ENCODE assay signal across 26 cellular contexts in the genomic region with DNA sequence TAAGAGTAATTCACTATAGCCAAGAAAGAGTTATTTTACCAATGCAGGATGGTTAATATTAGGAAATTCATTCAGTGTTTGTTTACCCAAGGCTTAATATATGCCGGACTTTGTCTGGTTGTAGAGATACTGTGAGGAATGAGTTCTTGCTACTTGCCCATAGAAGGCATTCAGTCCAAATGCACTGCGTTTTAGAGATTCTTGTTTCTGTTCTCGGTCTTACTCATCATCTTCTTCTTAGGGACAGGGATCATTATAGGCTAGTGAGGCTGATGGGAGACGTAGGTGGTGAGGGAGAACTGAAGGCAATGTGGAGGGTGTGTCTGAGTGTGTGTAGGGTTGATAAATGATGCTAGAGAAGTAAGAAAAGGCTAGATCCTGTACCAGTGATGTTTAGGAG.
"Had no signal": no experiment of that assay in that cellular context is flagged by ENCODE, and none has a peak within 500 bp of the region (broad histone marks: within the 10 kb centered on the region; RNA-seq: fewer than 3 reads in every experiment).

No MANE protein-coding gene starts in this region.

- ATAC-seq: left lung; naive thymus-derived CD4-positive, alpha-beta T cell; stimulated activated naive CD8-positive, alpha-beta T cell treated with anti-CD3 and anti-CD28 coated beads, Interleukin-15, Interleukin-2, amounts not matched to agents 100 U/mL and 50 U/mL, for 24 hours; upper lobe of right lung had no signal

- H3K4me1 ChIP-seq: adrenal gland, ascending aorta, left lung, upper lobe of right lung had no signal

- FAIRE-seq: endothelial cell of umbilical vein, frontal cortex had no signal

- H3K4me2 ChIP-seq: hepatocyte had no signal

- H2AFZ ChIP-seq: hepatocyte had no signal

- H3K27me3 ChIP-seq: adrenal gland, ascending aorta, brain microvascular endothelial cell, esophagus muscularis mucosa, hepatocyte, left lung, sigmoid colon, upper lobe of right lung had no signal

- H3K9me3 ChIP-seq: adrenal gland, esophagus muscularis mucosa, sigmoid colon, upper lobe of right lung had no signal

- H3K36me3 ChIP-seq: adrenal gland, ascending aorta, brain microvascular endothelial cell, esophagus muscularis mucosa, left lung, sigmoid colon, upper lobe of right lung had no signal

- H3K9me3 Mint-ChIP-seq: immature natural killer cell had no signal

- H3K4me3 Mint-ChIP-seq: activated naive CD8-positive, alpha-beta T cell; immature natural killer cell; naive thymus-derived CD4-positive, alpha-beta T cell had no signal

- H3K27ac Mint-ChIP-seq: activated naive CD8-positive, alpha-beta T cell had no signal

- H3K27ac ChIP-seq: adrenal gland, ascending aorta, brain microvascular endothelial cell, esophagus muscularis mucosa, hepatocyte, left lung, sigmoid colon, upper lobe of right lung, VCaP had no signal

- H3K4me3 ChIP-seq: adrenal gland, ascending aorta, esophagus muscularis mucosa, hepatocyte, left lung, lung, sigmoid colon, upper lobe of right lung had no signal

- DNase-seq: activated CD4-positive, alpha-beta T cell treated with anti-CD3 and anti-CD28 coated beads, Interleukin-2, amount 50 U/mL, for 1 hour; activated CD4-positive, CD25-positive, alpha-beta regulatory T cell treated with anti-CD3 and anti-CD28 coated beads, Interleukin-2, amount 50 U/mL, for 72 hours; activated T-cell treated with anti-CD3 and anti-CD28 coated beads, Interleukin-2, amount 50 U/mL, for 1 hour; brain microvascular endothelial cell; central memory CD4-positive, alpha-beta T cell; dermis blood vessel endothelial cell; effector memory CD4-positive, alpha-beta T cell; glutamatergic neuron; immature natural killer cell; kidney glomerular epithelial cell; naive thymus-derived CD4-positive, alpha-beta T cell; retina; sigmoid colon; stimulated activated CD4-positive, alpha-beta T cell treated with anti-CD3 and anti-CD28 coated beads, Interleukin-4, amount 100 ng/mL, for 1 hour; stimulated activated naive CD8-positive, alpha-beta T cell treated with anti-CD3 and anti-CD28 coated beads, Interleukin-15, Interleukin-2, amounts not matched to agents 100 U/mL and 50 U/mL, for 24 hours had no signal
